18 cellular contexts compared by ENCODE assay signal in genomic region chr3:194080473-194080872, GRCh38. TPM values are rescaled to one million over a fixed set of nuclear protein-coding genes. Genes with fewer than 3 reads are reported as not detected.
"Had no signal": no experiment of that assay in that cellular context is flagged by ENCODE, and none has a peak within 500 bp of the region (broad histone marks: within the 10 kb centered on the region; RNA-seq: fewer than 3 reads in every experiment).

No MANE protein-coding gene starts in this region.

- DNase-seq: activated CD4-positive, alpha-beta T cell treated with anti-CD3 and anti-CD28 coated beads for 4 hours; activated CD8-positive, alpha-beta memory T cell treated with anti-CD3 and anti-CD28 coated beads, Interleukin-2, amount 50 U/mL, for 48 hours; activated CD8-positive, alpha-beta T cell treated with anti-CD3 and anti-CD28 coated beads for 36 hours; activated gamma-delta T cell treated with Interleukin-2 at 50 U/mL for 16 hours; activated naive CD8-positive, alpha-beta T cell treated with anti-CD3 and anti-CD28 coated beads, Interleukin-2, amount 10 ng/mL, durations not matched to agents 7 days and 5 days; activated T-cell treated with anti-CD3 and anti-CD28 coated beads, Interleukin-2, amount 50 U/mL, for 72 hours; aorta; dorsolateral prefrontal cortex; endodermal cell; mammary epithelial cell; naive thymus-derived CD8-positive, alpha-beta T cell; right cardiac atrium; stimulated activated CD4-positive, alpha-beta T cell treated with anti-CD3 and anti-CD28 coated beads, Interleukin-4, amount 100 ng/mL, for 24 hours; stimulated activated naive CD4-positive, alpha-beta T cell treated with Interleukin-2 at 50 U/mL for 16 hours; upper lobe of left lung had no signal

- H3K4me3 ChIP-seq: dorsolateral prefrontal cortex, left lung, upper lobe of left lung had no signal

- H3K36me3 ChIP-seq: left lung, upper lobe of left lung had no signal

- H3K27ac ChIP-seq: dorsolateral prefrontal cortex, left lung, upper lobe of left lung had no signal

- ATAC-seq: activated T-cell treated with anti-CD3 and anti-CD28 coated beads, Interleukin-2, amount 50 U/mL, for 72 hours; left lung; naive thymus-derived CD8-positive, alpha-beta T cell had no signal

- FAIRE-seq: keratinocyte, small intestine had no signal

- H3K27me3 ChIP-seq: left lung, upper lobe of left lung had no signal

- H3K9me3 ChIP-seq: left lung, upper lobe of left lung had no signal

RNA-seq across cellular contexts. Expression of gene HES1, which starts 55.5 kb away (rescaled TPM):
- total RNA-seq: activated CD8-positive, alpha-beta T cell treated with anti-CD3 and anti-CD28 coated beads for 36 hours; activated naive CD8-positive, alpha-beta T cell treated with anti-CD3 and anti-CD28 coated beads, Interleukin-2, amount 10 ng/mL, durations not matched to agents 7 days and 5 days; naive thymus-derived CD8-positive, alpha-beta T cell had no signal
- polyA plus RNA-seq: naive thymus-derived CD8-positive, alpha-beta T cell had no signal
